In genomic region chr2:111117666-111118454, GRCh38 we compare ENCODE assay signal across 8 cellular contexts. TPM values are rescaled to one million over a fixed set of nuclear protein-coding genes. Genes with fewer than 3 reads are reported as not detected.
DNase-seq lines count a peak whose midpoint lies in the region; ATAC-seq and TF ChIP-seq lines count a peak whose summit lies in the region.

No MANE protein-coding gene starts in this region.

- TF ChIP-seq CTCF in esophagus squamous epithelium (IDR thresholded peaks at IDR 0.05): no peak
- TF ChIP-seq CTCF in tibial nerve (IDR thresholded peaks at IDR 0.05): no peak
- no peak for TF ChIP-seq CTCF in SK-N-SH (IDR thresholded peaks at IDR 0.05)

- TF ChIP-seq EP300 in tibial nerve (IDR thresholded peaks at IDR 0.05) (no peak), SK-N-SH (IDR thresholded peaks at IDR 0.05; ENCODE audit: borderline replicate concordance in 1 of 2, low read depth in 1 of 2, low read length in 1 of 2) (no peak)

- peaks cover 32 to 51% (median 33%) of the 10 kb centered on the region in 3 donors for H3K4me1 ChIP-seq in esophagus squamous epithelium
- peaks cover 19 to 32% of the 10 kb centered on the region in 2 donors for H3K4me1 ChIP-seq in naive thymus-derived CD4-positive, alpha-beta T cell (ENCODE audit: control insufficient read depth in 2 of 2, insufficient read depth in 2 of 2, low read length in 2 of 2)
- peaks cover 0 to 45% (median 33%) of the 10 kb centered on the region in 4 donors for H3K4me1 ChIP-seq in tibial nerve
- H3K4me1 ChIP-seq in SK-N-SH (ENCODE audit: control insufficient read depth in 1 of 2, insufficient read depth in 2 of 2, low read depth in 1 of 2, low read length in 1 of 2): peaks cover 0 to 7% of the 10 kb centered on the region in 2 experiments; a peak in 1 of 4 replicates

- H3K9me2 ChIP-seq in SK-N-SH: no peaks in the 10 kb centered on the region

- peak overlapping the region; percentile 74 to 81 (median 80) for H3K27ac ChIP-seq in esophagus squamous epithelium
- no peak overlapping the region for H3K27ac ChIP-seq in naive thymus-derived CD4-positive, alpha-beta T cell (ENCODE audit: low read depth, low read length)
- H3K27ac ChIP-seq in tibial nerve: peak overlapping the region in 3 of 4 donors; percentile 1 to 60 (median 30)
- H3K27ac ChIP-seq in SK-N-SH (ENCODE audit: low read depth in 2 of 2, low read length in 1 of 2): no peak overlapping the region

- H4K20me1 ChIP-seq in SK-N-SH (ENCODE audit: insufficient read depth): no peaks in the 10 kb centered on the region; the same call in 1 of the 2 replicates

- no peak for TF ChIP-seq RAD21 in SK-N-SH (IDR thresholded peaks at IDR 0.05; ENCODE audit: low read length)

- peaks cover 0 to 78% (median 0%) of the 10 kb centered on the region in 4 donors for H3K27me3 ChIP-seq in esophagus squamous epithelium
- peaks cover 0 to 16% of the 10 kb centered on the region in 2 donors for H3K27me3 ChIP-seq in naive thymus-derived CD4-positive, alpha-beta T cell (ENCODE audit: control insufficient read depth in 2 of 2, insufficient read depth in 2 of 2, low read length in 2 of 2)
- peaks cover 0 to 41% of the 10 kb centered on the region in 2 donors for H3K27me3 ChIP-seq in tibial nerve
- no peaks in the 10 kb centered on the region for H3K27me3 ChIP-seq in SK-N-SH (ENCODE audit: insufficient read depth)

- POLR2A ChIA-PET in activated CD4-positive, alpha-beta T cell treated with anti-CD3 and anti-CD28 coated beads, Interleukin-2, amount 10 ng/mL, durations not matched to agents 7 days and 5 days (lab: Charles Lee): no interaction called here
- POLR2A ChIA-PET in naive thymus-derived CD4-positive, alpha-beta T cell (lab: Charles Lee): no interaction called here
- POLR2A ChIA-PET in SK-N-SH (lab: Yijun Ruan, JAX): no interaction called here

- no peaks in the 10 kb centered on the region for H3K9me3 ChIP-seq in esophagus squamous epithelium
- H3K9me3 ChIP-seq in naive thymus-derived CD4-positive, alpha-beta T cell (ENCODE audit: control insufficient read depth in 2 of 3, low read length in 3 of 3): no peaks in the 10 kb centered on the region
- no peaks in the 10 kb centered on the region for H3K9me3 ChIP-seq in tibial nerve
- no peaks in the 10 kb centered on the region for H3K9me3 ChIP-seq in SK-N-SH

- H3K4me2 ChIP-seq in SK-N-SH: no peak overlapping the region

- intact Hi-C loops in esophagus squamous epithelium (cut with DNase I): loop anchor here (10.0 kb wide), 2 partner anchors 303 to 587 kb away; no protein-coding TSS in a partner anchor
- intact Hi-C loops in naive thymus-derived CD4-positive, alpha-beta T cell (cut with micrococcal nuclease): loop anchor here (1.0 to 10.0 kb wide), 10 partner anchors 39 to 1527 kb away; partner anchors contain the start of genes SLC20A1 (in 1 of the 2) and ZC3H6 (in 1 of the 2)

- H3K9ac ChIP-seq in SK-N-SH: no peak overlapping the region

- ATAC-seq in naive thymus-derived CD4-positive, alpha-beta T cell: no peak

- H3K27me3 Mint-ChIP-seq in activated CD4-positive, alpha-beta T cell treated with anti-CD3 and anti-CD28 coated beads, Interleukin-2, amount 10 ng/mL, durations not matched to agents 7 days and 5 days: peaks cover 62% of the 10 kb centered on the region
- H3K27me3 Mint-ChIP-seq in naive thymus-derived CD4-positive, alpha-beta T cell: peaks cover 26 to 67% (median 42%) of the 10 kb centered on the region in 5 donors

- no peaks in the 10 kb centered on the region for H3K36me3 Mint-ChIP-seq in activated CD4-positive, alpha-beta T cell treated with anti-CD3 and anti-CD28 coated beads, Interleukin-2, amount 10 ng/mL, durations not matched to agents 7 days and 5 days (ENCODE audit: low read depth)
- H3K36me3 Mint-ChIP-seq in naive thymus-derived CD4-positive, alpha-beta T cell: no peaks in the 10 kb centered on the region

- H3K4me1 Mint-ChIP-seq in activated CD4-positive, alpha-beta T cell treated with anti-CD3 and anti-CD28 coated beads, Interleukin-2, amount 10 ng/mL, durations not matched to agents 7 days and 5 days: peaks cover 36% of the 10 kb centered on the region
- H3K4me1 Mint-ChIP-seq in naive thymus-derived CD4-positive, alpha-beta T cell: peaks cover 21 to 40% (median 28%) of the 10 kb centered on the region in 7 donors

- no peaks in the 10 kb centered on the region for H3K9me3 Mint-ChIP-seq in activated CD4-positive, alpha-beta T cell treated with anti-CD3 and anti-CD28 coated beads, Interleukin-2, amount 10 ng/mL, durations not matched to agents 7 days and 5 days
- H3K9me3 Mint-ChIP-seq in naive thymus-derived CD4-positive, alpha-beta T cell: no peaks in the 10 kb centered on the region

- H3K27ac Mint-ChIP-seq in activated CD4-positive, alpha-beta T cell treated with anti-CD3 and anti-CD28 coated beads, Interleukin-2, amount 10 ng/mL, durations not matched to agents 7 days and 5 days: peak overlapping the region; percentile 58
- peak overlapping the region in 4 of 9 donors; percentile 32 to 82 (median 78) for H3K27ac Mint-ChIP-seq in naive thymus-derived CD4-positive, alpha-beta T cell

- DNase-seq in activated gamma-delta T cell (lab: John Stamatoyannopoulos, UW) (peak; percentile 21), activated gamma-delta T cell treated with Interleukin-2 at 50 U/mL for 16 hours (no peak), esophagus squamous epithelium (lab: John Stamatoyannopoulos, UW) (no peak), tibial nerve (ENCODE audit: low spot score in 2 of 2) (peak in 1 of 2 donors; percentile 20), NCI-H2029 treated with DMSO at 0.1 percent for 48 hours (lab: John Stamatoyannopoulos, UW) (no peak), SK-N-SH (no peak)
- DNase-seq in activated CD4-positive, alpha-beta T cell treated with anti-CD3 and anti-CD28 coated beads, Interleukin-2, amount 10 ng/mL, durations not matched to agents 7 days and 5 days: peak; percentile 19
- DNase-seq in naive thymus-derived CD4-positive, alpha-beta T cell: peak in 6 of 9 donors; percentile 5 to 59 (median 16)

- H3K4me3 ChIP-seq in esophagus squamous epithelium: peak overlapping the region; percentile 30 to 93 (median 84)
- H3K4me3 ChIP-seq in naive thymus-derived CD4-positive, alpha-beta T cell (ENCODE audit: low read length): peak overlapping the region; percentile 87
- H3K4me3 ChIP-seq in tibial nerve: peak overlapping the region; percentile 29 to 92 (median 82)
- H3K4me3 ChIP-seq in SK-N-SH (ENCODE audit: low read depth in 2 of 2, low read length in 1 of 2): no peak overlapping the region

- TF ChIP-seq POLR2A in esophagus squamous epithelium (IDR thresholded peaks at IDR 0.05) (no peak), tibial nerve (IDR thresholded peaks at IDR 0.05) (no peak)

- H3F3A ChIP-seq in SK-N-SH (replicated peaks; ENCODE audit: insufficient read depth): peaks cover 4% of the 10 kb centered on the region

- H2AFZ ChIP-seq in SK-N-SH (ENCODE audit: low read depth): no peak overlapping the region

- H3K79me2 ChIP-seq in SK-N-SH (ENCODE audit: insufficient read depth): no peaks in the 10 kb centered on the region

- no peaks in the 10 kb centered on the region for H3K36me3 ChIP-seq in esophagus squamous epithelium
- H3K36me3 ChIP-seq in naive thymus-derived CD4-positive, alpha-beta T cell (ENCODE audit: control insufficient read depth in 2 of 3, insufficient read depth in 3 of 3, low read length in 3 of 3): peaks cover 0 to 6% (median 0%) of the 10 kb centered on the region in 3 experiments
- no peaks in the 10 kb centered on the region for H3K36me3 ChIP-seq in tibial nerve
- H3K36me3 ChIP-seq in SK-N-SH (replicated peaks in 1 of 2; ENCODE audit: control insufficient read depth in 1 of 2, insufficient read depth in 2 of 2, low read length in 1 of 2): no peaks in the 10 kb centered on the region

- H3K4me3 Mint-ChIP-seq in activated CD4-positive, alpha-beta T cell treated with anti-CD3 and anti-CD28 coated beads, Interleukin-2, amount 10 ng/mL, durations not matched to agents 7 days and 5 days: peak overlapping the region; percentile 69
- H3K4me3 Mint-ChIP-seq in naive thymus-derived CD4-positive, alpha-beta T cell: peak overlapping the region; percentile 86 to 96 (median 89)

- CTCF ChIA-PET in activated CD4-positive, alpha-beta T cell treated with anti-CD3 and anti-CD28 coated beads, Interleukin-2, amount 10 ng/mL, durations not matched to agents 7 days and 5 days (lab: Charles Lee): interaction anchor here (0.6 to 0.7 kb wide), 2 partner anchors 66 to 569 kb away, joined by 3 read pairs; no protein-coding TSS in a partner anchor
- CTCF ChIA-PET in naive thymus-derived CD4-positive, alpha-beta T cell (lab: Charles Lee): interaction anchor here (0.6 to 1.1 kb wide), 5 partner anchors 8 to 1444 kb away, joined by 3 to 4 read pairs (median 3); no protein-coding TSS in a partner anchor
- CTCF ChIA-PET in SK-N-SH (lab: Yijun Ruan, JAX): interaction anchor here (0.6 to 2.1 kb wide), 4 partner anchors 8 to 305 kb away, joined by 3 to 11 read pairs (median 4); no protein-coding TSS in a partner anchor

- WGBS in esophagus squamous epithelium, 2 donors: 0 to 7% methylated on average over 13 to 22 of the region's 58 CpGs
- 2 to 7% methylated on average over 32 to 57 of the region's 58 CpGs for WGBS in tibial nerve, 2 donors
- 85% methylated on average over 52 of the region's 58 CpGs for WGBS in SK-N-SH (ENCODE audit: low lambda C conversion rate)

TF ChIP-seq in SK-N-SH, 30 proteins besides CTCF, POLR2A, EP300 and RAD21 (continues in another document):
- TF ChIP-seq IRF3 (IDR thresholded peaks at IDR 0.05; ENCODE audit: low read depth, low read length): no peak

RNA-seq across cellular contexts. Expression of gene BCL2L11, which starts 2.9 kb away (rescaled TPM):
- total RNA-seq in activated CD4-positive, alpha-beta T cell treated with anti-CD3 and anti-CD28 coated beads, Interleukin-2, amount 10 ng/mL, durations not matched to agents 7 days and 5 days: 10 to 100 TPM; 11.1 to 11.2 TPM
- total RNA-seq in esophagus squamous epithelium: 10 to 100 TPM in 2 of 4 donors, 1 to 10 TPM in 2; 7.8 to 28.2 (median 9.9) TPM
- total RNA-seq in naive thymus-derived CD4-positive, alpha-beta T cell: 10 to 100 TPM; 33.1 to 67.6 (median 39.0) TPM
- polyA plus RNA-seq in naive thymus-derived CD4-positive, alpha-beta T cell: 10 to 100 TPM; 12.3 to 13.7 TPM
- 10 to 100 TPM in 3 of 4 donors, 1 to 10 TPM in 1; 8.7 to 36.5 (median 25.8) TPM for total RNA-seq in tibial nerve
- 2.4 and 3.3 TPM in 2 replicates for polyA plus RNA-seq in SK-N-SH (2012; rRNA removed)
- 2.8 and 3.3 TPM in 2 replicates for polyA plus RNA-seq in SK-N-SH (2012; cell fraction: cytosol; rRNA removed)
- polyA plus RNA-seq in SK-N-SH (2012; cell fraction: nucleus; rRNA removed): 5.1 and 7.3 TPM in 2 replicates

Comparison
In these comparisons a context has a peak if more than half of its experiments do, and no peak if none do; other contexts are left out.
1. DNase-seq: peak in activated gamma-delta T cell (single experiment), activated CD4-positive, alpha-beta T cell treated with anti-CD3 and anti-CD28 coated beads, Interleukin-2, amount 10 ng/mL, durations not matched to agents 7 days and 5 days (single experiment) and naive thymus-derived CD4-positive, alpha-beta T cell (6 of 9); none in activated gamma-delta T cell treated with Interleukin-2 at 50 U/mL for 16 hours (single experiment), esophagus squamous epithelium (single experiment), NCI-H2029 treated with DMSO at 0.1 percent for 48 hours (single experiment) and SK-N-SH (single experiment).
2. H3K27ac ChIP-seq: peak in esophagus squamous epithelium (4 of 4) and tibial nerve (3 of 4); none in naive thymus-derived CD4-positive, alpha-beta T cell (single experiment) and SK-N-SH (0 of 2).
3. H3K4me3 ChIP-seq: peak in esophagus squamous epithelium (4 of 4), naive thymus-derived CD4-positive, alpha-beta T cell (single experiment) and tibial nerve (4 of 4); none in SK-N-SH (0 of 2).